Comparison of ENCODE assay signal across 1 cellular context in the genomic region with DNA sequence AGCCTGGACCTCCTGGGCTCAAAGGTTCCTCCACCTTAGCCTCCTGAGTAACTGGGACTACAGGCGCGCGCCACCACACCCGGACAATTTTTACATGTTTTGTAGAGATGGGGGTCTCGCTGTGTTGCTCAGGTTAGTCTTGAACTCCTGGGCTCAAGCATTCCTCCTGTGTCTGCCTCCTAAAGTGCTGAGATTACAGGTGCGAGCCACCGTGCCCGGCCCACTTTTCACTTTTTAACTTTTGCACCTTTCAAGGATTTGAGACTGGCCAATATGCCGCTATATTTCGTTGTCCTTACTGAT.
TF ChIP-seq lines count a peak whose summit lies in the region.

No MANE protein-coding gene starts in this region.

TF ChIP-seq in SK-N-SH treated with all-trans-retinoic acid at 6 μM for 48 hours, 23 proteins besides CTCF, POLR2A, EP300 and RAD21 (continued from another document):
- TF ChIP-seq, protein P1, sequence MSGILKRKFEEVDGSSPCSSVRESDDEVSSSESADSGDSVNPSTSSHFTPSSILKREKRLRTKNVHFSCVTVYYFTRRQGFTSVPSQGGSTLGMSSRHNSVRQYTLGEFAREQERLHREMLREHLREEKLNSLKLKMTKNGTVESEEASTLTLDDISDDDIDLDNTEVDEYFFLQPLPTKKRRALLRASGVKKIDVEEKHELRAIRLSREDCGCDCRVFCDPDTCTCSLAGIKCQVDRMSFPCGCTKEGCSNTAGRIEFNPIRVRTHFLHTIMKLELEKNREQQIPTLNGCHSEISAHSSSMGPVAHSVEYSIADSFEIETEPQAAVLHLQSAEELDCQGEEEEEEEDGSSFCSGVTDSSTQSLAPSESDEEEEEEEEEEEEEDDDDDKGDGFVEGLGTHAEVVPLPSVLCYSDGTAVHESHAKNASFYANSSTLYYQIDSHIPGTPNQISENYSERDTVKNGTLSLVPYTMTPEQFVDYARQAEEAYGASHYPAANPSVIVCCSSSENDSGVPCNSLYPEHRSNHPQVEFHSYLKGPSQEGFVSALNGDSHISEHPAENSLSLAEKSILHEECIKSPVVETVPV (CRISPR knock-in tag; IDR thresholded peaks at IDR 0.05) = no peak
- TF ChIP-seq TCF4 (CRISPR knock-in tag; IDR thresholded peaks at IDR 0.05; ENCODE audit: borderline replicate concordance) (no peak), ESRRG (CRISPR knock-in tag; IDR thresholded peaks at IDR 0.05) (no peak), OSR1 (CRISPR knock-in tag; IDR thresholded peaks at IDR 0.05) (no peak), RARB (CRISPR knock-in tag; IDR thresholded peaks at IDR 0.05) (no peak), ZNF565 (CRISPR knock-in tag; conservative IDR thresholded peaks at IDR 0.05; ENCODE audit: low read depth) (no peak), ARNTL (CRISPR knock-in tag; IDR thresholded peaks at IDR 0.05; ENCODE audit: borderline replicate concordance, low read depth) (no peak), CSDC2 (CRISPR knock-in tag; IDR thresholded peaks at IDR 0.05) (no peak), SNAI2 (CRISPR knock-in tag; IDR thresholded peaks at IDR 0.05) (no peak), ZFP3 (CRISPR knock-in tag; IDR thresholded peaks at IDR 0.05) (no peak), ZFP30 (CRISPR knock-in tag; IDR thresholded peaks at IDR 0.05) (no peak), ZNF8 (CRISPR knock-in tag; IDR thresholded peaks at IDR 0.05) (no peak)
